ENCODE assay signal across 10 cellular contexts in genomic region chr1:205449254-205449749, GRCh38. TPM values are rescaled to one million over a fixed set of nuclear protein-coding genes. Genes with fewer than 3 reads are reported as not detected.
DNase-seq lines count a peak whose midpoint lies in the region; ATAC-seq and TF ChIP-seq lines count a peak whose summit lies in the region.
"Had no signal": no experiment of that assay in that cellular context is flagged by ENCODE, and none has a peak within 500 bp of the region (broad histone marks: within the 10 kb centered on the region; RNA-seq: fewer than 3 reads in every experiment).

No MANE protein-coding gene starts in this region.

- H3K9me2 ChIP-seq in MM.1S (replicated peaks; ENCODE audit: insufficient read depth, low read length) = no peaks in the 10 kb centered on the region

- CTCF ChIA-PET in Panc1 (lab: Charles Lee) = no interaction called here

- no peaks in the 10 kb centered on the region for H3K9me3 Mint-ChIP-seq in nephron progenitor cell
- H3K9me3 Mint-ChIP-seq: activated naive CD4-positive, alpha-beta T cell treated with anti-CD3 and anti-CD28 coated beads, Interleukin-2, amount 50 U/mL, for 24 hours had no signal

- H3K27me3 ChIP-seq in Panc1 (ENCODE audit: control insufficient read depth, insufficient read depth, low read length) (no peaks in the 10 kb centered on the region), MM.1S (replicated peaks; ENCODE audit: insufficient read depth, low read length) (peaks cover 23% of the 10 kb centered on the region)

- no peak for TF ChIP-seq POLR2A in lower leg skin (IDR thresholded peaks at IDR 0.05)

- peaks cover 8% of the 10 kb centered on the region for H3K27me3 Mint-ChIP-seq in nephron progenitor cell (ENCODE audit: low read depth, poor library complexity)

- no peak overlapping the region for H2AFZ ChIP-seq in MM.1S (ENCODE audit: low read length)

- H3K4me3 ChIP-seq in Panc1 (ENCODE audit: low read depth in 2 of 2, low read length in 2 of 2) (no peak overlapping the region), epithelial cell of proximal tubule (ENCODE audit: low read depth, low read length) (peak overlapping the region; percentile 73), lower leg skin (ENCODE audit: low read depth, poor library complexity, severe bottlenecking) (no peak overlapping the region), MM.1S (ENCODE audit: low read length) (no peak overlapping the region)

- 61 to 70% methylated on average over 3 to 4 of the region's 4 CpGs for WGBS in lower leg skin, 2 donors

- H3K4me2 ChIP-seq in MM.1S (ENCODE audit: low read depth, low read length) = no peak overlapping the region

- peaks cover 13% of the 10 kb centered on the region for H3K4me1 ChIP-seq in Panc1 (ENCODE audit: control insufficient read depth, insufficient read depth, low read length)
- H3K4me1 ChIP-seq in MM.1S (ENCODE audit: low read length) = peaks cover 5% of the 10 kb centered on the region; the same call in 1 of the 2 replicates

- H3K4me1 Mint-ChIP-seq in nephron progenitor cell = peaks cover 100% of the 10 kb centered on the region
- H3K4me1 Mint-ChIP-seq: activated naive CD4-positive, alpha-beta T cell treated with anti-CD3 and anti-CD28 coated beads, Interleukin-2, amount 50 U/mL, for 24 hours had no signal

- H3K4me3 Mint-ChIP-seq in nephron progenitor cell = peak overlapping the region; percentile 82
- H3K4me3 Mint-ChIP-seq: activated naive CD4-positive, alpha-beta T cell treated with anti-CD3 and anti-CD28 coated beads, Interleukin-2, amount 50 U/mL, for 24 hours had no signal

- TF ChIP-seq CTCF in Panc1 (IDR thresholded peaks at IDR 0.05) = no peak
- TF ChIP-seq CTCF in epithelial cell of proximal tubule (conservative IDR thresholded peaks at IDR 0.05; ENCODE audit: low read depth, low read length) = no peak
- TF ChIP-seq CTCF in nephron progenitor cell (IDR thresholded peaks at IDR 0.05) = no peak
- TF ChIP-seq CTCF in lower leg skin (IDR thresholded peaks at IDR 0.05) = no peak
- TF ChIP-seq CTCF in MM.1S (IDR thresholded peaks at IDR 0.05; ENCODE audit: low read length) = no peak

- H3K9ac ChIP-seq in MM.1S (ENCODE audit: low read length) = no peak overlapping the region

- ATAC-seq in Panc1 = peak; percentile 30; the same call in 1 of the 2 replicates
- no peak for ATAC-seq in GM19328 (IDR thresholded peaks at IDR 0.05; ENCODE audit: unreplicated experiment)

- no peaks in the 10 kb centered on the region for H3F3A ChIP-seq in MM.1S (ENCODE audit: insufficient read depth, low read length)

- H3K9me3 ChIP-seq in Panc1 (ENCODE audit: control insufficient read depth, insufficient read depth, low read depth, low read length) (no peaks in the 10 kb centered on the region), MM.1S (replicated peaks; ENCODE audit: insufficient read depth, low read length) (no peaks in the 10 kb centered on the region)

- H3K27ac Mint-ChIP-seq in nephron progenitor cell = peak overlapping the region; percentile 96
- H3K27ac Mint-ChIP-seq: activated naive CD4-positive, alpha-beta T cell treated with anti-CD3 and anti-CD28 coated beads, Interleukin-2, amount 50 U/mL, for 24 hours had no signal

- in situ Hi-C loops in G401 (cut with HindIII; ENCODE audit: low sequenced_read_pairs) (no loop called here), Panc1 (cut with HindIII; ENCODE audit: low pct_unique_long_range_greater_than_20kb, low sequenced_read_pairs) (no loop called here)

- no TSS peak for BruUV-seq in Panc1 (replicated peaks; lab: Mats Ljungman, UMichigan)

- POLR2A ChIA-PET in Panc1 (lab: Charles Lee) = interaction anchor here (1.7 kb wide), 1 partner anchor 8 kb away, joined by 4 read pairs; no protein-coding TSS in a partner anchor

- no peaks in the 10 kb centered on the region for H4K20me1 ChIP-seq in MM.1S (ENCODE audit: insufficient read depth, low read length)

- H3K27ac ChIP-seq in Panc1 (ENCODE audit: low read length) (no peak overlapping the region), MM.1S (ENCODE audit: low read length) (no peak overlapping the region)

- DNase-seq in G401 (ENCODE audit: low spot score) (peak; percentile 22), Panc1 (ENCODE audit: low read depth, low spot score) (no peak), epithelial cell of proximal tubule (ENCODE audit: low read depth) (no peak), nephron progenitor cell (no peak), lower leg skin (ENCODE audit: low spot score in 2 of 2) (no peak), MM.1S (no peak)
- DNase-seq: midbrain; NK-92 treated with Interleukin-12 subunit alpha and Interleukin-12 subunit beta, amount 100 ng/mL, for 24 hours had no signal

- H3K79me2 ChIP-seq in MM.1S (ENCODE audit: low read length) = no peaks in the 10 kb centered on the region

- H3K36me3 ChIP-seq in Panc1 (ENCODE audit: control insufficient read depth, insufficient read depth, low read length) = no peaks in the 10 kb centered on the region
- no peaks in the 10 kb centered on the region for H3K36me3 ChIP-seq in MM.1S (replicated peaks; ENCODE audit: insufficient read depth, low read length)

- H3K36me3 Mint-ChIP-seq in nephron progenitor cell (ENCODE audit: low read depth) = no peaks in the 10 kb centered on the region
- H3K36me3 Mint-ChIP-seq: activated naive CD4-positive, alpha-beta T cell treated with anti-CD3 and anti-CD28 coated beads, Interleukin-2, amount 50 U/mL, for 24 hours had no signal

- intact Hi-C loops in Panc1 (cut with micrococcal nuclease; ENCODE audit: unreplicated experiment) (no loop called here), lower leg skin (cut with DNase I; ENCODE audit: low total_unique reads) (no loop called here)

RNA-seq across cellular contexts. Expression of gene BLACAT1, which starts 6.5 kb away (rescaled TPM):
- 1.7 and 1.8 TPM in 2 replicates for total RNA-seq in G401 (2014; rRNA removed; shearing (Covaris generic))
- total RNA-seq in Panc1 (2021; ENCODE audit: unreplicated experiment) (0.31 TPM), epithelial cell of proximal tubule (0.36 and 3.9 TPM in 2 replicates), lower leg skin (under 1 TPM in 1 of 4 donors, not detected in 3; 0.26 TPM)
- not detected for polyA plus RNA-seq in Panc1 (2012; ENCODE audit: insufficient read length)

RNA-seq across cellular contexts. Expression of gene LEMD1, which starts 27.4 kb away (rescaled TPM):
- total RNA-seq in G401 (2014; rRNA removed; shearing (Covaris generic)) = 13.2 and 15.0 TPM in 2 replicates
- total RNA-seq in Panc1 (2021; ENCODE audit: unreplicated experiment) = not detected
- polyA plus RNA-seq in Panc1 (2012; ENCODE audit: insufficient read length) = not detected
- total RNA-seq in epithelial cell of proximal tubule = 0.52 TPM in 1 of 2 replicates, not detected in the other
- not detected for total RNA-seq in lower leg skin

RNA-seq across cellular contexts. Expression of gene CDK18, which starts 55.2 kb away (rescaled TPM):
- 4.0 and 6.6 TPM in 2 replicates for total RNA-seq in G401 (2014; rRNA removed; shearing (Covaris generic))
- 7.0 TPM for total RNA-seq in Panc1 (2021; ENCODE audit: unreplicated experiment)
- 6.7 TPM for polyA plus RNA-seq in Panc1 (2012; ENCODE audit: insufficient read length)
- 4.6 and 17.3 TPM in 2 replicates for total RNA-seq in epithelial cell of proximal tubule
- total RNA-seq in lower leg skin = 1 to 10 TPM; 4.5 to 6.5 (median 5.1) TPM
